Comparison of ENCODE assay signal across 7 cellular contexts in genomic region chr12:131418884-131419283, GRCh38.
"Had no signal": no experiment of that assay in that cellular context is flagged by ENCODE, and none has a peak within 500 bp of the region (broad histone marks: within the 10 kb centered on the region; RNA-seq: fewer than 3 reads in every experiment).

No MANE protein-coding gene starts in this region.

- H3K4me2 ChIP-seq: GM23338 had no signal

- H3K27ac ChIP-seq: HL-60 had no signal

- H3K36me3 Mint-ChIP-seq: IgD-negative memory B cell had no signal

- DNase-seq: H9, HCEC 1CT, KBM-7 had no signal

- H3K4me3 Mint-ChIP-seq: GM23338, H9, IgD-negative memory B cell had no signal

- H2AFZ ChIP-seq: GM23338 had no signal

- H3K4me1 Mint-ChIP-seq: GM23338, H9, IgD-negative memory B cell had no signal

- ATAC-seq: GM23338, HepG2 had no signal

- H3K27ac Mint-ChIP-seq: GM23338, H9, IgD-negative memory B cell had no signal

- H3K4me3 ChIP-seq: GM23338 had no signal
